ENCODE assay signal across 1 cellular context in genomic region chr2:21041462-21041861, GRCh38.
TF ChIP-seq lines count a peak whose summit lies in the region.

No MANE protein-coding gene starts in this region.

TF ChIP-seq in HepG2, 621 proteins besides CTCF, POLR2A, EP300 and RAD21 (continued from another document):
- TF ChIP-seq SNAPC2 (CRISPR knock-in tag; IDR thresholded peaks at IDR 0.05) (0 out of 2 replicates have a peak, but pooled peaks have one; percentile 56), ZNF740 (CRISPR knock-in tag; IDR thresholded peaks at IDR 0.05) (0 out of 2 replicates have a peak, but pooled peaks have one; percentile 13), SNAPC4 (CRISPR knock-in tag; IDR thresholded peaks at IDR 0.05) (peak; percentile 6; the same call in 1 of the 2 replicates), TRIM24 (CRISPR knock-in tag; IDR thresholded peaks at IDR 0.05) (no peak), CREB1 (IDR thresholded peaks at IDR 0.05) (no peak), CREB1 (CRISPR knock-in tag; IDR thresholded peaks at IDR 0.05) (no peak), FOXA3 (CRISPR knock-in tag; IDR thresholded peaks at IDR 0.05) (no peak), ZFP82 (CRISPR knock-in tag; IDR thresholded peaks at IDR 0.05; ENCODE audit: borderline replicate concordance) (no peak), ZNF749 (CRISPR knock-in tag; IDR thresholded peaks at IDR 0.05; ENCODE audit: borderline replicate concordance) (0 out of 2 replicates have a peak, but pooled peaks have one; percentile 9), XBP1 (CRISPR knock-in tag; IDR thresholded peaks at IDR 0.05) (no peak), ZNF20 (CRISPR knock-in tag; IDR thresholded peaks at IDR 0.05) (no peak), MYC (CRISPR knock-in tag; IDR thresholded peaks at IDR 0.05; ENCODE audit: borderline replicate concordance) (no peak), ZNF609 (CRISPR knock-in tag; IDR thresholded peaks at IDR 0.05; ENCODE audit: borderline replicate concordance) (no peak), TFDP2 (CRISPR knock-in tag; IDR thresholded peaks at IDR 0.05) (no peak), RNF219 (CRISPR knock-in tag; IDR thresholded peaks at IDR 0.05) (0 out of 2 replicates have a peak, but pooled peaks have one; percentile 27), TFAP4 (IDR thresholded peaks at IDR 0.05; ENCODE audit: borderline replicate concordance, low read depth) (no peak), KLF11 (CRISPR knock-in tag; IDR thresholded peaks at IDR 0.05) (no peak), HMGXB4 (CRISPR knock-in tag; IDR thresholded peaks at IDR 0.05; ENCODE audit: borderline replicate concordance in 1 of 2, low read depth in 1 of 2) (no peak), NCOA1 (CRISPR knock-in tag; IDR thresholded peaks at IDR 0.05) (no peak), SAFB2 (CRISPR knock-in tag; IDR thresholded peaks at IDR 0.05; ENCODE audit: borderline replicate concordance, low read depth) (peak; percentile 15; the same call in 1 of the 2 replicates), NFATC3 (CRISPR knock-in tag; IDR thresholded peaks at IDR 0.05) (0 out of 2 replicates have a peak, but pooled peaks have one; percentile 12)
